12 cellular contexts compared by ENCODE assay signal in genomic region chr14:94307410-94307992, GRCh38. TPM values are rescaled to one million over a fixed set of nuclear protein-coding genes. Genes with fewer than 3 reads are reported as not detected.
DNase-seq lines count a peak whose midpoint lies in the region; ATAC-seq, FAIRE-seq and TF ChIP-seq lines count a peak whose summit lies in the region.
"Had no signal": no experiment of that assay in that cellular context is flagged by ENCODE, and none has a peak within 500 bp of the region (broad histone marks: within the 10 kb centered on the region; RNA-seq: fewer than 3 reads in every experiment).

No MANE protein-coding gene starts in this region.

- H3K4me1 Mint-ChIP-seq in MCF 10A (ENCODE audit: insufficient read depth, unreplicated experiment): no peaks in the 10 kb centered on the region
- no peaks in the 10 kb centered on the region for H3K4me1 Mint-ChIP-seq in type B pancreatic cell (ENCODE audit: unreplicated experiment)

- FAIRE-seq in RCC 7860 (lab: Jason Lieb, UNC): no peak
- FAIRE-seq in HTR-8/SVneo (lab: Jason Lieb, UNC): no peak
- no peak for FAIRE-seq in H54 (lab: Jason Lieb, UNC)

- DNase-seq in MCF 10A (ENCODE audit: unreplicated experiment): peak; percentile 45
- DNase-seq in breast epithelium (ENCODE audit: low spot score in 2 of 2): no peak
- peak; percentile 4 for DNase-seq in RCC 7860 (ENCODE audit: low spot score)
- DNase-seq in fibroblast of pulmonary artery (ENCODE audit: low read depth): peak; percentile 11
- no peak for DNase-seq in type B pancreatic cell (ENCODE audit: extremely low spot score, unreplicated experiment)
- DNase-seq in HTR-8/SVneo (ENCODE audit: insufficient read length, low spot score): no peak
- DNase-seq in H54 (ENCODE audit: insufficient read length, low spot score): no peak
- DNase-seq: activated naive CD4-positive, alpha-beta T cell treated with Interleukin-2 at 50 U/mL for 16 hours; left colon; NCI-H69; retina had no signal

- peaks cover 6% of the 10 kb centered on the region for H3K36me3 Mint-ChIP-seq in MCF 10A (ENCODE audit: insufficient read depth, unreplicated experiment)
- H3K36me3 Mint-ChIP-seq in type B pancreatic cell: no peaks in the 10 kb centered on the region

- ATAC-seq in HG03439 (IDR thresholded peaks at IDR 0.05; ENCODE audit: unreplicated experiment): no peak
- ATAC-seq: left colon had no signal

- H3K27me3 Mint-ChIP-seq in MCF 10A (ENCODE audit: insufficient read depth, unreplicated experiment) (no peaks in the 10 kb centered on the region), type B pancreatic cell (peaks cover 4% of the 10 kb centered on the region)

- H3K36me3 ChIP-seq in breast epithelium: no peaks in the 10 kb centered on the region

- no peak overlapping the region for H3K4me3 ChIP-seq in breast epithelium
- no peak overlapping the region for H3K4me3 ChIP-seq in fibroblast of pulmonary artery (replicated peaks; ENCODE audit: low read depth, low read length)

- no peaks in the 10 kb centered on the region for H3K27me3 ChIP-seq in breast epithelium

- BruUV-seq in MCF 10A (replicated peaks; lab: Mats Ljungman, UMichigan): no TSS peak

- peaks cover 0 to 11% of the 10 kb centered on the region in 2 donors for H3K9me3 ChIP-seq in breast epithelium

- H3K9me3 Mint-ChIP-seq in MCF 10A (ENCODE audit: unreplicated experiment) (peaks cover 17% of the 10 kb centered on the region), type B pancreatic cell (no peaks in the 10 kb centered on the region)

- no peak overlapping the region for H3K4me3 Mint-ChIP-seq in MCF 10A (ENCODE audit: unreplicated experiment)
- H3K4me3 Mint-ChIP-seq in type B pancreatic cell: no peak overlapping the region

- H3K27ac Mint-ChIP-seq in MCF 10A (ENCODE audit: low read depth, unreplicated experiment): no peak overlapping the region
- H3K27ac Mint-ChIP-seq in type B pancreatic cell: no peak overlapping the region

- CTCF ChIA-PET in MCF 10A (lab: Yijun Ruan, JAX): interaction anchor here (0.5 to 1.4 kb wide), 5 partner anchors 15 to 825 kb away, joined by 3 to 6 read pairs (median 3); partner anchors contain the start of gene SERPINA6

- peak; percentile 23 for TF ChIP-seq CTCF in MCF 10A (IDR thresholded peaks at IDR 0.05; ENCODE audit: unreplicated experiment)
- TF ChIP-seq CTCF in breast epithelium (IDR thresholded peaks at IDR 0.05): no peak
- peak; percentile 6 for TF ChIP-seq CTCF in fibroblast of pulmonary artery (IDR thresholded peaks at IDR 0.05; ENCODE audit: low read length, missing control alignments)
- TF ChIP-seq CTCF in type B pancreatic cell (conservative IDR thresholded peaks at IDR 0.05): peak; percentile 66

- H3K4me1 ChIP-seq in breast epithelium: no peaks in the 10 kb centered on the region

- H3K27ac ChIP-seq in breast epithelium: no peak overlapping the region

- intact Hi-C loops in MCF 10A (cut with micrococcal nuclease): loop anchor here (10.0 kb wide), 1 partner anchor 177 kb away; no protein-coding TSS in a partner anchor
- intact Hi-C loops in breast epithelium (cut with DNase I; ENCODE audit: low total_unique reads): no loop called here

- no peak for TF ChIP-seq POLR2A in breast epithelium (IDR thresholded peaks at IDR 0.05)
- no peak for TF ChIP-seq POLR2A in H54 (IDR thresholded peaks at IDR 0.05; ENCODE audit: low read depth, low read length)

- POLR2A ChIA-PET in MCF 10A (lab: Yijun Ruan, JAX): no interaction called here

RNA-seq across cellular contexts. Expression of gene SERPINA10, which starts 14.4 kb away (rescaled TPM):
- total RNA-seq in MCF 10A (2022) (not detected in 2 replicates), breast epithelium (not detected), type B pancreatic cell (ENCODE audit: low replicate concordance) (1.5 and 2.8 TPM in 2 replicates)

RNA-seq across cellular contexts. Expression of gene SERPINA6, which starts 15.6 kb away (rescaled TPM):
- total RNA-seq in MCF 10A (2022): not detected in 2 replicates
- total RNA-seq in breast epithelium: 10 to 100 TPM in 1 of 3 donors, 1 to 10 TPM in 1, not detected in 1; 1.2 to 12.5 TPM
- total RNA-seq in type B pancreatic cell (ENCODE audit: low replicate concordance): 0.77 and 1.2 TPM in 2 replicates

RNA-seq across cellular contexts. Expression of gene SERPINA2, which starts 59.0 kb away (rescaled TPM):
- total RNA-seq in MCF 10A (2022) (not detected in 2 replicates), breast epithelium (not detected), type B pancreatic cell (ENCODE audit: low replicate concordance) (not detected in 2 replicates)
- total RNA-seq: left colon had no signal

Comparison
In these comparisons a context has a peak if more than half of its experiments do, and no peak if none do; other contexts are left out.
1. DNase-seq: peak in MCF 10A (single experiment), RCC 7860 (single experiment) and fibroblast of pulmonary artery (single experiment); none in breast epithelium (0 of 2), type B pancreatic cell (single experiment), HTR-8/SVneo (single experiment) and H54 (single experiment).
2. CTCF ChIP-seq: peak in MCF 10A (single experiment), fibroblast of pulmonary artery (single experiment) and type B pancreatic cell (single experiment); none in breast epithelium (0 of 3).